In genomic region chrX:125503769-125504168, GRCh38 we compare ENCODE assay signal across 24 cellular contexts.
"Had no signal": no experiment of that assay in that cellular context is flagged by ENCODE, and none has a peak within 500 bp of the region (broad histone marks: within the 10 kb centered on the region; RNA-seq: fewer than 3 reads in every experiment).

No MANE protein-coding gene starts in this region.

- ATAC-seq: effector memory CD8-positive, alpha-beta T cell; esophagus mucosa; foreskin keratinocyte; gastroesophageal sphincter; heart left ventricle; left colon; left lung; left ventricle myocardium superior; lower lobe of right lung; naive thymus-derived CD4-positive, alpha-beta T cell had no signal

- H3K27ac ChIP-seq: colonic mucosa, esophagus squamous epithelium, foreskin keratinocyte, gastroesophageal sphincter, heart left ventricle, hepatocyte, left lung, lower lobe of right lung had no signal

- H3K9me3 ChIP-seq: colonic mucosa, gastroesophageal sphincter, lower lobe of right lung had no signal

- FAIRE-seq: endometrium, kidney had no signal

- H3K27me3 ChIP-seq: colonic mucosa, esophagus squamous epithelium, foreskin keratinocyte, gastroesophageal sphincter, heart left ventricle, hepatocyte, left lung had no signal

- H2AFZ ChIP-seq: hepatocyte had no signal

- H3K4me3 ChIP-seq: colonic mucosa, esophagus squamous epithelium, gastroesophageal sphincter, heart left ventricle, hepatocyte, left lung, lower lobe of right lung had no signal

- H3K79me2 ChIP-seq: hepatocyte had no signal

- H3K4me1 ChIP-seq: colonic mucosa, esophagus squamous epithelium, foreskin keratinocyte, gastroesophageal sphincter, heart left ventricle, left lung, lower lobe of right lung had no signal

- H3K4me2 ChIP-seq: hepatocyte had no signal

- DNase-seq: colonic mucosa; cortex of kidney; effector CD8-positive, alpha-beta T cell; effector memory CD8-positive, alpha-beta T cell; endodermal cell; erythroblast; esophagus squamous epithelium; foreskin keratinocyte; heart left ventricle; immature natural killer cell; islet precursor cell; kidney; kidney glomerular epithelial cell; left colon; left lung; left ventricle myocardium superior; lower lobe of right lung; mesenchymal stem cell; midbrain; naive thymus-derived CD4-positive, alpha-beta T cell had no signal

- H3K36me3 ChIP-seq: colonic mucosa, esophagus squamous epithelium, gastroesophageal sphincter, heart left ventricle, left lung, lower lobe of right lung had no signal
